ENCODE assay signal across 8 cellular contexts in genomic region chr9:105842023-105842644, GRCh38.
DNase-seq lines count a peak whose midpoint lies in the region; TF ChIP-seq lines count a peak whose summit lies in the region.

No MANE protein-coding gene starts in this region.

- peak; percentile 89 for TF ChIP-seq CTCF in 22Rv1 (IDR thresholded peaks at IDR 0.05)
- TF ChIP-seq CTCF in WERI-Rb-1 (IDR thresholded peaks at IDR 0.05; ENCODE audit: low read depth, low read length): peak; percentile 62

- H3K27me3 ChIP-seq in WERI-Rb-1 (ENCODE audit: insufficient read depth, low read depth, severe bottlenecking): no peaks in the 10 kb centered on the region

- DNase-seq in ELR (ENCODE audit: low read depth): peak; percentile 59
- DNase-seq in KG1 (lab: John Stamatoyannopoulos, UW): peak; percentile 11
- DNase-seq in WERI-Rb-1: peak; percentile 43
- DNase-seq in head of caudate nucleus: peak in 35 of 42 donors; percentile 4 to 85 (median 55)
- DNase-seq in stimulated activated CD8-positive, alpha-beta memory T cell treated with anti-CD3 and anti-CD28 coated beads, Interleukin-12 subunit alpha, Interleukin-12 subunit beta, amount 100 ng/mL, for 1 hour (ENCODE audit: low read depth): peak; percentile 6
- DNase-seq in NK-92 treated with Interleukin-12 subunit alpha and Interleukin-12 subunit beta, amount 100 ng/mL, for 24 hours (lab: John Stamatoyannopoulos, UW): no peak
- DNase-seq in occipital lobe (lab: John Stamatoyannopoulos, UW): no peak

- H3K4me3 ChIP-seq in WERI-Rb-1 (ENCODE audit: low read depth, low read length): no peak overlapping the region

- no peak overlapping the region for H3K27ac ChIP-seq in 22Rv1
- no peak overlapping the region for H3K27ac ChIP-seq in WERI-Rb-1

- intact Hi-C loops in head of caudate nucleus (cut with DNase I): loop anchor here (5.0 kb wide), 1 partner anchor 40 kb away; no protein-coding TSS in a partner anchor

- H3K36me3 ChIP-seq in WERI-Rb-1: no peaks in the 10 kb centered on the region

- H3K9me3 ChIP-seq in WERI-Rb-1 (ENCODE audit: severe bottlenecking): no peaks in the 10 kb centered on the region

Comparison
In these comparisons a context has a peak if more than half of its experiments do, and no peak if none do; other contexts are left out.
1. DNase-seq: peak in ELR (single experiment), KG1 (single experiment), WERI-Rb-1 (single experiment), head of caudate nucleus (35 of 42) and stimulated activated CD8-positive, alpha-beta memory T cell treated with anti-CD3 and anti-CD28 coated beads, Interleukin-12 subunit alpha, Interleukin-12 subunit beta, amount 100 ng/mL, for 1 hour (single experiment); none in NK-92 treated with Interleukin-12 subunit alpha and Interleukin-12 subunit beta, amount 100 ng/mL, for 24 hours (single experiment) and occipital lobe (single experiment).